Comparison of ENCODE assay signal across 20 cellular contexts in the genomic region with DNA sequence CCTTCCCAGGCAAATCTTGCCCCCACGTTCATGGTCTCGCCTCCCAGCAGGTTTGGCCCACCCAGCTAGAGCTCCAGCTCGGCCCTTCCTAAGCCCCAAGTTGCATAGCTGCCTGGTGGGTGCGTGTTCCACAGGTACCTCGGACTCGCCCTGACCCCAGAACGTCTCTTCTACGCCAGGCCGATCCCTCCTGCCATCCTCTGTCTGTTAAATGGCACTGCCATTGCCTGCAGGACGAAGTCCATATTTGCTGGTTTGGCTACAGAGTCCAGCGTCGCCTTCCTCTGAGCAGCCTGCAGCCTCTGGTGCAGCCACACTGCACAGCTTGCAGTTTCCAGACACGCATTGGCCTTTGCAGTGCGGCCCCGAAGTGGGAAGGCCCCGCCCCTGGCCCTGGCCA.
DNase-seq lines count a peak whose midpoint lies in the region; ATAC-seq, FAIRE-seq and TF ChIP-seq lines count a peak whose summit lies in the region.
"Had no signal": no experiment of that assay in that cellular context is flagged by ENCODE, and none has a peak within 500 bp of the region (broad histone marks: within the 10 kb centered on the region; RNA-seq: fewer than 3 reads in every experiment).

No MANE protein-coding gene starts in this region.

- TF ChIP-seq POLR2A in GM12891 (IDR thresholded peaks at IDR 0.05; ENCODE audit: low read depth, low read length): no peak

- H3K36me3 Mint-ChIP-seq in CD4-positive, CD25-positive, alpha-beta regulatory T cell: peaks cover 7% of the 10 kb centered on the region
- H3K36me3 Mint-ChIP-seq in brain: peaks cover 36% of the 10 kb centered on the region
- peaks cover 0 to 17% (median 5%) of the 10 kb centered on the region in 5 donors for H3K36me3 Mint-ChIP-seq in naive thymus-derived CD4-positive, alpha-beta T cell

- H3K27me3 Mint-ChIP-seq in CD4-positive, CD25-positive, alpha-beta regulatory T cell: peaks cover 4% of the 10 kb centered on the region
- H3K27me3 Mint-ChIP-seq in brain: peaks cover 3% of the 10 kb centered on the region
- peaks cover 0 to 6% (median 0%) of the 10 kb centered on the region in 5 donors for H3K27me3 Mint-ChIP-seq in naive thymus-derived CD4-positive, alpha-beta T cell

- ATAC-seq in CD4-positive, CD25-positive, alpha-beta regulatory T cell (ENCODE audit: low read depth in 2 of 2): no peak
- ATAC-seq in naive thymus-derived CD4-positive, alpha-beta T cell: no peak
- ATAC-seq in HG02938 (IDR thresholded peaks at IDR 0.05; ENCODE audit: unreplicated experiment): no peak
- ATAC-seq: gastrocnemius medialis, GM12878, Panc1 had no signal

- peak overlapping the region in 3 of 4 donors; percentile 58 to 81 (median 76) for H3K4me3 Mint-ChIP-seq in CD4-positive, CD25-positive, alpha-beta regulatory T cell
- H3K4me3 Mint-ChIP-seq in brain: peak overlapping the region in 1 of 5 experiments; percentile 75
- peak overlapping the region; percentile 72 to 90 (median 82) for H3K4me3 Mint-ChIP-seq in naive thymus-derived CD4-positive, alpha-beta T cell

- peaks cover 0 to 3% (median 0%) of the 10 kb centered on the region in 7 donors for H3K9me3 Mint-ChIP-seq in CD4-positive, CD25-positive, alpha-beta regulatory T cell
- H3K9me3 Mint-ChIP-seq in brain: peaks cover 0 to 14% (median 6%) of the 10 kb centered on the region in 5 experiments
- peaks cover 0 to 4% (median 0%) of the 10 kb centered on the region in 11 donors for H3K9me3 Mint-ChIP-seq in naive thymus-derived CD4-positive, alpha-beta T cell

- peak overlapping the region in 1 of 3 donors; percentile 75 for H3K27ac Mint-ChIP-seq in CD4-positive, CD25-positive, alpha-beta regulatory T cell
- peak overlapping the region in 3 of 5 experiments; percentile 30 to 86 (median 39) for H3K27ac Mint-ChIP-seq in brain
- H3K27ac Mint-ChIP-seq in naive thymus-derived CD4-positive, alpha-beta T cell: peak overlapping the region in 5 of 9 donors; percentile 23 to 87 (median 68)

- intact Hi-C loops in naive thymus-derived CD4-positive, alpha-beta T cell (cut with micrococcal nuclease): no loop called here
- intact Hi-C loops in kidney (cut with DNase I): no loop called here

- no peak for DNase-seq in CD4-positive, CD25-positive, alpha-beta regulatory T cell
- no peak for DNase-seq in GM12891 (ENCODE audit: insufficient read length, low spot score)
- DNase-seq in naive thymus-derived CD4-positive, alpha-beta T cell: no peak
- no peak for DNase-seq in LoVo (ENCODE audit: low spot score)
- no peak for DNase-seq in SW 1271 (lab: John Stamatoyannopoulos, UW)
- no peak for DNase-seq in kidney
- DNase-seq: activated CD4-positive, alpha-beta T cell treated with anti-CD3 and anti-CD28 coated beads for 1 hour; activated effector memory CD4-positive, alpha-beta T cell treated with anti-CD3 and anti-CD28 coated beads, Interleukin-2, amount 50 U/mL, for 16 hours; EL; gastrocnemius medialis; NCI-H187 treated with DMSO at 0.1 percent for 48 hours; NCI-H69 had no signal

- peak; percentile 47 for FAIRE-seq in GM12891 (lab: Jason Lieb, UNC)
- no peak for FAIRE-seq in kidney (lab: Jason Lieb, UNC)
- FAIRE-seq: GM12878, keratinocyte had no signal

- H3K27ac ChIP-seq in CD4-positive, CD25-positive, alpha-beta regulatory T cell (ENCODE audit: insufficient read depth, low read length, poor library complexity, severe bottlenecking): no peak overlapping the region
- H3K27ac ChIP-seq in naive thymus-derived CD4-positive, alpha-beta T cell (ENCODE audit: low read depth, low read length): no peak overlapping the region
- H3K27ac ChIP-seq in kidney (ENCODE audit: low read depth in 2 of 2, low read length in 2 of 2): no peak overlapping the region
- H3K27ac ChIP-seq: breast epithelium, C4-2B, gastrocnemius medialis had no signal

- H3K9ac ChIP-seq in kidney (ENCODE audit: low read length in 2 of 2): no peak overlapping the region

- H3K27me3 ChIP-seq in CD4-positive, CD25-positive, alpha-beta regulatory T cell (ENCODE audit: control insufficient read depth, insufficient read depth, low read length): no peaks in the 10 kb centered on the region
- no peaks in the 10 kb centered on the region for H3K27me3 ChIP-seq in naive thymus-derived CD4-positive, alpha-beta T cell (ENCODE audit: control insufficient read depth in 2 of 2, insufficient read depth in 2 of 2, low read length in 2 of 2)
- H3K27me3 ChIP-seq: breast epithelium, gastrocnemius medialis, thyroid gland had no signal

- H3K4me1 ChIP-seq in CD4-positive, CD25-positive, alpha-beta regulatory T cell (ENCODE audit: control insufficient read depth, insufficient read depth, low read length, poor library complexity, severe bottlenecking): peaks cover 10% of the 10 kb centered on the region
- peaks cover 0 to 6% of the 10 kb centered on the region in 2 donors for H3K4me1 ChIP-seq in naive thymus-derived CD4-positive, alpha-beta T cell (ENCODE audit: control insufficient read depth in 2 of 2, insufficient read depth in 2 of 2, low read length in 2 of 2)
- peaks cover 0 to 3% of the 10 kb centered on the region in 2 donors for H3K4me1 ChIP-seq in kidney (ENCODE audit: control insufficient read depth in 1 of 2, insufficient read depth in 1 of 2, low read depth in 1 of 2, low read length in 2 of 2)
- H3K4me1 ChIP-seq: breast epithelium had no signal

- CTCF ChIA-PET in naive thymus-derived CD4-positive, alpha-beta T cell (lab: Charles Lee): no interaction called here

- no peak overlapping the region for H3K4me3 ChIP-seq in CD4-positive, CD25-positive, alpha-beta regulatory T cell (ENCODE audit: low read depth, low read length)
- no peak overlapping the region for H3K4me3 ChIP-seq in naive thymus-derived CD4-positive, alpha-beta T cell (ENCODE audit: low read length)
- H3K4me3 ChIP-seq in kidney (ENCODE audit: low read length in 2 of 2): no peak overlapping the region
- H3K4me3 ChIP-seq: GM12878 had no signal

- no peaks in the 10 kb centered on the region for H3K36me3 ChIP-seq in CD4-positive, CD25-positive, alpha-beta regulatory T cell (ENCODE audit: control insufficient read depth, insufficient read depth, low read length)
- peaks cover 0 to 2% (median 0%) of the 10 kb centered on the region in 3 experiments for H3K36me3 ChIP-seq in naive thymus-derived CD4-positive, alpha-beta T cell (ENCODE audit: control insufficient read depth in 2 of 3, insufficient read depth in 3 of 3, low read length in 3 of 3)
- H3K36me3 ChIP-seq in kidney (ENCODE audit: control insufficient read depth in 1 of 2, insufficient read depth in 2 of 2, low read length in 2 of 2): no peaks in the 10 kb centered on the region
- H3K36me3 ChIP-seq: breast epithelium, gastrocnemius medialis, thyroid gland had no signal

- H3K4me1 Mint-ChIP-seq in CD4-positive, CD25-positive, alpha-beta regulatory T cell: peaks cover 4 to 26% (median 15%) of the 10 kb centered on the region in 4 donors
- H3K4me1 Mint-ChIP-seq in brain: peaks cover 32% of the 10 kb centered on the region
- H3K4me1 Mint-ChIP-seq in naive thymus-derived CD4-positive, alpha-beta T cell: peaks cover 17 to 29% (median 26%) of the 10 kb centered on the region in 7 donors

- TF ChIP-seq CTCF in brain (conservative IDR thresholded peaks at IDR 0.05) (no peak), kidney (IDR thresholded peaks at IDR 0.05; ENCODE audit: borderline replicate concordance, extremely low read depth, insufficient read depth) (no peak)

- POLR2A ChIA-PET in naive thymus-derived CD4-positive, alpha-beta T cell (lab: Charles Lee): no interaction called here

- no peaks in the 10 kb centered on the region for H3K9me3 ChIP-seq in CD4-positive, CD25-positive, alpha-beta regulatory T cell (ENCODE audit: control insufficient read depth in 2 of 2, low read length in 2 of 2)
- no peaks in the 10 kb centered on the region for H3K9me3 ChIP-seq in naive thymus-derived CD4-positive, alpha-beta T cell (ENCODE audit: control insufficient read depth in 2 of 3, low read length in 3 of 3)
- no peaks in the 10 kb centered on the region for H3K9me3 ChIP-seq in kidney (ENCODE audit: control insufficient read depth in 1 of 2, low read length in 2 of 2)
- H3K9me3 ChIP-seq: breast epithelium, gastrocnemius medialis, thyroid gland had no signal

TF ChIP-seq in GM12891, 5 proteins besides CTCF, POLR2A, EP300 and RAD21:
- TF ChIP-seq PAX5 (IDR thresholded peaks at IDR 0.05; ENCODE audit: insufficient read depth, low read length, severe bottlenecking) (no peak), POLR2AphosphoS5 (IDR thresholded peaks at IDR 0.05; ENCODE audit: low read depth, low read length) (no peak), POU2F2 (IDR thresholded peaks at IDR 0.05; ENCODE audit: low read depth, low read length) (no peak), TAF1 (IDR thresholded peaks at IDR 0.05; ENCODE audit: low read depth, low read length) (no peak), SPI1 (IDR thresholded peaks at IDR 0.05; ENCODE audit: low read depth, low read length) (no peak)
